25 cellular contexts compared by ENCODE assay signal in genomic region chr16:24022797-24023196, GRCh38.
"Had no signal": no experiment of that assay in that cellular context is flagged by ENCODE, and none has a peak within 500 bp of the region (broad histone marks: within the 10 kb centered on the region; RNA-seq: fewer than 3 reads in every experiment).

No MANE protein-coding gene starts in this region.

- DNase-seq: activated CD4-positive, alpha-beta T cell treated with anti-CD3 and anti-CD28 coated beads for 4 hours; activated CD8-positive, alpha-beta memory T cell treated with anti-CD3 and anti-CD28 coated beads, Interleukin-2, amount 10 ng/mL, durations not matched to agents 7 days and 5 days; activated effector memory CD4-positive, alpha-beta T cell treated with Interleukin-2 at 50 U/mL for 16 hours; activated naive CD4-positive, alpha-beta T cell; activated naive CD8-positive, alpha-beta T cell treated with anti-CD3 and anti-CD28 coated beads, Interleukin-2, amount 10 ng/mL, durations not matched to agents 7 days and 5 days; aorta; caudate nucleus; Karpas-422; MM.1S; NCI-H1105 treated with DMSO at 0.1 percent for 48 hours; NCI-H1436 treated with DMSO at 0.1 percent for 48 hours; NCI-H187; NCI-H2081; NCI-H510A treated with DMSO at 0.1 percent for 48 hours; NCI-H69; NK-92 treated with Interleukin-12 subunit alpha and Interleukin-12 subunit beta, amount 100 ng/mL, for 24 hours; OCI-M1; RPMI8226; T-cell; T-helper 2 cell; WERI-Rb-1 had no signal

- H3K4me3 ChIP-seq: breast epithelium, SK-N-MC had no signal

- H3K27ac ChIP-seq: breast epithelium, SK-N-MC, WERI-Rb-1 had no signal

- H3K4me1 ChIP-seq: breast epithelium had no signal

- H3K4me3 Mint-ChIP-seq: activated CD8-positive, alpha-beta memory T cell treated with anti-CD3 and anti-CD28 coated beads, Interleukin-2, amount 10 ng/mL, durations not matched to agents 7 days and 5 days; activated naive CD8-positive, alpha-beta T cell treated with anti-CD3 and anti-CD28 coated beads, Interleukin-2, amount 10 ng/mL, durations not matched to agents 7 days and 5 days; T-cell had no signal

- H3K27me3 Mint-ChIP-seq: activated CD8-positive, alpha-beta memory T cell treated with anti-CD3 and anti-CD28 coated beads, Interleukin-2, amount 10 ng/mL, durations not matched to agents 7 days and 5 days; activated naive CD8-positive, alpha-beta T cell treated with anti-CD3 and anti-CD28 coated beads, Interleukin-2, amount 10 ng/mL, durations not matched to agents 7 days and 5 days; T-cell had no signal

- H3K9me3 Mint-ChIP-seq: T-cell had no signal

- H3K27ac Mint-ChIP-seq: activated CD8-positive, alpha-beta memory T cell treated with anti-CD3 and anti-CD28 coated beads, Interleukin-2, amount 10 ng/mL, durations not matched to agents 7 days and 5 days; activated naive CD8-positive, alpha-beta T cell treated with anti-CD3 and anti-CD28 coated beads, Interleukin-2, amount 10 ng/mL, durations not matched to agents 7 days and 5 days; T-cell had no signal

- ATAC-seq: activated CD8-positive, alpha-beta memory T cell treated with anti-CD3 and anti-CD28 coated beads, Interleukin-2, amount 10 ng/mL, durations not matched to agents 7 days and 5 days; Panc1; Right ventricle myocardium inferior; T-cell had no signal

- H3K27me3 ChIP-seq: breast epithelium had no signal
